12 cellular contexts compared by ENCODE assay signal in genomic region chr12:49341777-49342065, GRCh38. TPM values are rescaled to one million over a fixed set of nuclear protein-coding genes. Genes with fewer than 3 reads are reported as not detected.
DNase-seq lines count a peak whose midpoint lies in the region; ATAC-seq and TF ChIP-seq lines count a peak whose summit lies in the region.
"Had no signal": no experiment of that assay in that cellular context is flagged by ENCODE, and none has a peak within 500 bp of the region (broad histone marks: within the 10 kb centered on the region; RNA-seq: fewer than 3 reads in every experiment).

No MANE protein-coding gene starts in this region.

- peaks cover 18% of the 10 kb centered on the region for H3K27me3 ChIP-seq in CD8-positive, alpha-beta T cell (ENCODE audit: insufficient read depth, low read length)
- H3K27me3 ChIP-seq in Peyer's patch (peaks cover 1 to 24% of the 10 kb centered on the region in 2 donors), iPS DF 6.9 (ENCODE audit: control insufficient read depth, insufficient read depth, low read length) (peaks cover 88% of the 10 kb centered on the region), sigmoid colon (peaks cover 33 to 96% (median 68%) of the 10 kb centered on the region in 3 donors)

- H3K27ac ChIP-seq in CD8-positive, alpha-beta T cell (ENCODE audit: low read depth, low read length), result no peak overlapping the region
- no peak overlapping the region for H3K27ac ChIP-seq in Peyer's patch
- H3K27ac ChIP-seq in iPS DF 6.9 (ENCODE audit: low read length), result no peak overlapping the region
- no peak overlapping the region for H3K27ac ChIP-seq in sigmoid colon
- H3K27ac ChIP-seq: psoas muscle, tibial artery had no signal

- H3K9me3 ChIP-seq in CD8-positive, alpha-beta T cell (ENCODE audit: low read length), result no peaks in the 10 kb centered on the region
- H3K9me3 ChIP-seq in Peyer's patch, result no peaks in the 10 kb centered on the region
- no peaks in the 10 kb centered on the region for H3K9me3 ChIP-seq in iPS DF 6.9 (ENCODE audit: control insufficient read depth, insufficient read depth, low read length)
- H3K9me3 ChIP-seq in sigmoid colon, result no peaks in the 10 kb centered on the region
- H3K9me3 ChIP-seq: psoas muscle, tibial artery had no signal

- peaks cover 39% of the 10 kb centered on the region for H3K4me1 ChIP-seq in CD8-positive, alpha-beta T cell (ENCODE audit: insufficient read depth, low read length)
- H3K4me1 ChIP-seq in Peyer's patch (peaks cover 7 to 60% (median 43%) of the 10 kb centered on the region in 4 donors), iPS DF 6.9 (ENCODE audit: control insufficient read depth, insufficient read depth, low read length) (peaks cover 10% of the 10 kb centered on the region), sigmoid colon (peaks cover 0 to 46% (median 45%) of the 10 kb centered on the region in 4 donors)

- no peaks in the 10 kb centered on the region for H3K9me3 Mint-ChIP-seq in CD8-positive, alpha-beta T cell
- no peaks in the 10 kb centered on the region for H3K9me3 Mint-ChIP-seq in activated CD8-positive, alpha-beta memory T cell treated with anti-CD3 and anti-CD28 coated beads, Interleukin-2, amount 10 ng/mL, durations not matched to agents 7 days and 5 days (ENCODE audit: low read depth)

- intact Hi-C loops in CD8-positive, alpha-beta T cell (cut with DNase I, micrococcal nuclease), result loop anchor here (1.0 kb wide), 1 partner anchor 53 kb away; no protein-coding TSS in a partner anchor
- intact Hi-C loops in sigmoid colon (cut with DNase I), result no loop called here

- H3K27ac Mint-ChIP-seq in CD8-positive, alpha-beta T cell, result no peak overlapping the region
- no peak overlapping the region for H3K27ac Mint-ChIP-seq in activated CD8-positive, alpha-beta memory T cell treated with anti-CD3 and anti-CD28 coated beads, Interleukin-2, amount 10 ng/mL, durations not matched to agents 7 days and 5 days

- peak overlapping the region; percentile 11 for H3K4me3 Mint-ChIP-seq in CD8-positive, alpha-beta T cell
- no peak overlapping the region for H3K4me3 Mint-ChIP-seq in activated CD8-positive, alpha-beta memory T cell treated with anti-CD3 and anti-CD28 coated beads, Interleukin-2, amount 10 ng/mL, durations not matched to agents 7 days and 5 days

- peaks cover 42% of the 10 kb centered on the region for H3K27me3 Mint-ChIP-seq in CD8-positive, alpha-beta T cell (ENCODE audit: low read depth)
- peaks cover 85% of the 10 kb centered on the region for H3K27me3 Mint-ChIP-seq in activated CD8-positive, alpha-beta memory T cell treated with anti-CD3 and anti-CD28 coated beads, Interleukin-2, amount 10 ng/mL, durations not matched to agents 7 days and 5 days

- no peak overlapping the region for H3K4me3 ChIP-seq in CD8-positive, alpha-beta T cell (ENCODE audit: low read depth, low read length)
- H3K4me3 ChIP-seq in Peyer's patch, result peak overlapping the region; percentile 28 to 52 (median 48)
- peak overlapping the region; percentile 61; the same call in 1 of the 2 replicates for H3K4me3 ChIP-seq in iPS DF 6.9 (ENCODE audit: low read length)
- peak overlapping the region in 3 of 4 donors; percentile 40 to 50 (median 50) for H3K4me3 ChIP-seq in sigmoid colon

- ATAC-seq in CD8-positive, alpha-beta T cell, result no peak
- no peak for ATAC-seq in HG03280 (IDR thresholded peaks at IDR 0.05; ENCODE audit: unreplicated experiment)
- ATAC-seq in activated CD8-positive, alpha-beta memory T cell treated with anti-CD3 and anti-CD28 coated beads, Interleukin-2, amount 10 ng/mL, durations not matched to agents 7 days and 5 days, result no peak

- no peaks in the 10 kb centered on the region for H3K36me3 Mint-ChIP-seq in CD8-positive, alpha-beta T cell
- H3K36me3 Mint-ChIP-seq in activated CD8-positive, alpha-beta memory T cell treated with anti-CD3 and anti-CD28 coated beads, Interleukin-2, amount 10 ng/mL, durations not matched to agents 7 days and 5 days, result no peaks in the 10 kb centered on the region

- H3K4me1 Mint-ChIP-seq in CD8-positive, alpha-beta T cell (ENCODE audit: low read depth), result peaks cover 44% of the 10 kb centered on the region
- H3K4me1 Mint-ChIP-seq in activated CD8-positive, alpha-beta memory T cell treated with anti-CD3 and anti-CD28 coated beads, Interleukin-2, amount 10 ng/mL, durations not matched to agents 7 days and 5 days, result peaks cover 32% of the 10 kb centered on the region

- TF ChIP-seq EP300 in sigmoid colon (IDR thresholded peaks at IDR 0.05), result no peak

- H3K36me3 ChIP-seq in CD8-positive, alpha-beta T cell (ENCODE audit: insufficient read depth, low read length), result no peaks in the 10 kb centered on the region
- no peaks in the 10 kb centered on the region for H3K36me3 ChIP-seq in Peyer's patch
- no peaks in the 10 kb centered on the region for H3K36me3 ChIP-seq in iPS DF 6.9 (ENCODE audit: control insufficient read depth, insufficient read depth, low read length)
- H3K36me3 ChIP-seq in sigmoid colon, result no peaks in the 10 kb centered on the region
- H3K36me3 ChIP-seq: tibial artery had no signal

- TF ChIP-seq POLR2A in Peyer's patch (IDR thresholded peaks at IDR 0.05) (no peak), sigmoid colon (IDR thresholded peaks at IDR 0.05) (no peak)

- DNase-seq in CD8-positive, alpha-beta T cell, result no peak
- DNase-seq in Peyer's patch (no peak), iPS DF 6.9 (ENCODE audit: low read depth, low spot score) (no peak), sigmoid colon (no peak), mesenteric fat pad (ENCODE audit: low spot score) (no peak), RPMI8226 (no peak)
- no peak for DNase-seq in activated CD8-positive, alpha-beta memory T cell treated with anti-CD3 and anti-CD28 coated beads, Interleukin-2, amount 10 ng/mL, durations not matched to agents 7 days and 5 days
- DNase-seq: kidney glomerular epithelial cell, NCI-H226 had no signal

- WGBS in iPS DF 6.9 (ENCODE audit: insufficient coverage, insufficient read length), result no CpG with 5 or more reads among the region's 21 CpGs
- 32 to 57% methylated on average over 21 of the region's 21 CpGs for WGBS in sigmoid colon, 2 donors

- POLR2A ChIA-PET in CD8-positive, alpha-beta T cell (lab: Charles Lee), result interaction anchor here (1.2 to 2.5 kb wide), 3 partner anchors 10 to 400 kb away, joined by 6 to 11 read pairs (median 7); partner anchors contain the start of genes TMBIM6 and TROAP

- no peak for TF ChIP-seq CTCF in CD8-positive, alpha-beta T cell (IDR thresholded peaks at IDR 0.05)
- TF ChIP-seq CTCF in Peyer's patch (IDR thresholded peaks at IDR 0.05), result no peak
- TF ChIP-seq CTCF in sigmoid colon (IDR thresholded peaks at IDR 0.05), result no peak

- CTCF ChIA-PET in CD8-positive, alpha-beta T cell (lab: Charles Lee), result interaction anchor here (0.6 to 3.7 kb wide), 18 partner anchors 9 to 204 kb away, joined by 3 to 72 read pairs (median 6); partner anchors contain the start of genes PRPH and TROAP
- CTCF ChIA-PET in activated CD8-positive, alpha-beta memory T cell treated with anti-CD3 and anti-CD28 coated beads, Interleukin-2, amount 10 ng/mL, durations not matched to agents 7 days and 5 days (lab: Charles Lee), result interaction anchor here (0.5 to 4.0 kb wide), 33 partner anchors 10 to 527 kb away, joined by 3 to 87 read pairs (median 4); partner anchors contain the start of genes PRPH, SPATS2, TROAP and TUBA1C

RNA-seq across cellular contexts. Expression of gene C1QL4, which starts 4.7 kb away (rescaled TPM):
- not detected for total RNA-seq in CD8-positive, alpha-beta T cell
- total RNA-seq in Peyer's patch, result not detected
- not detected for total RNA-seq in sigmoid colon
- under 1 TPM in 1 of 3 donors, not detected in 2; 0.03 TPM for polyA plus RNA-seq in sigmoid colon
- not detected for total RNA-seq in mesenteric fat pad
- not detected for total RNA-seq in activated CD8-positive, alpha-beta memory T cell treated with anti-CD3 and anti-CD28 coated beads, Interleukin-2, amount 10 ng/mL, durations not matched to agents 7 days and 5 days
- total RNA-seq: psoas muscle had no signal
- polyA plus RNA-seq: psoas muscle had no signal

RNA-seq across cellular contexts. Expression of gene DNAJC22, which starts 5.0 kb away (rescaled TPM):
- not detected for total RNA-seq in CD8-positive, alpha-beta T cell
- 10 to 100 TPM in 3 of 4 donors, 1 to 10 TPM in 1; 5.0 to 57.8 (median 56.4) TPM for total RNA-seq in Peyer's patch
- under 1 TPM in 3 of 4 donors, not detected in 1; under 0.01 to 0.28 (median 0.16) TPM for total RNA-seq in sigmoid colon
- polyA plus RNA-seq in sigmoid colon, result 10 to 100 TPM in 1 of 3 donors, 1 to 10 TPM in 2; 4.6 to 12.8 (median 7.8) TPM
- not detected for total RNA-seq in mesenteric fat pad
- under 1 TPM in 1 of 2 experiments, not detected in 1; 0.05 TPM for total RNA-seq in activated CD8-positive, alpha-beta memory T cell treated with anti-CD3 and anti-CD28 coated beads, Interleukin-2, amount 10 ng/mL, durations not matched to agents 7 days and 5 days

RNA-seq across cellular contexts. Expression of gene TROAP, which starts 18.7 kb away (rescaled TPM):
- under 1 TPM; 0.49 to 0.72 TPM for total RNA-seq in CD8-positive, alpha-beta T cell
- total RNA-seq in Peyer's patch (10 to 100 TPM in 2 of 4 donors, 1 to 10 TPM in 2; 8.0 to 28.1 (median 10.2) TPM), sigmoid colon (under 1 TPM in 1 of 4 donors, not detected in 3; 0.36 TPM), mesenteric fat pad (not detected)
- 10 to 100 TPM in 1 of 3 donors, 1 to 10 TPM in 2; 4.8 to 25.7 (median 5.1) TPM for polyA plus RNA-seq in sigmoid colon
- total RNA-seq in activated CD8-positive, alpha-beta memory T cell treated with anti-CD3 and anti-CD28 coated beads, Interleukin-2, amount 10 ng/mL, durations not matched to agents 7 days and 5 days, result 100 to 1,000 TPM in 1 of 2 experiments, 10 to 100 TPM in 1; 89.5 to 107 TPM

RNA-seq across cellular contexts. Expression of gene SPATS2, which starts 25.5 kb away (rescaled TPM):
- 1 to 10 TPM; 5.6 to 7.2 TPM for total RNA-seq in CD8-positive, alpha-beta T cell
- total RNA-seq in Peyer's patch (10 to 100 TPM; 20.2 to 49.5 (median 24.8) TPM), sigmoid colon (10 to 100 TPM; 10.3 to 32.1 (median 13.4) TPM), mesenteric fat pad (9.9 TPM)
- polyA plus RNA-seq in sigmoid colon, result 10 to 100 TPM in 2 of 3 donors, 1 to 10 TPM in 1; 6.9 to 13.8 (median 11.0) TPM
- 10 to 100 TPM; 11.3 to 18.1 TPM for total RNA-seq in activated CD8-positive, alpha-beta memory T cell treated with anti-CD3 and anti-CD28 coated beads, Interleukin-2, amount 10 ng/mL, durations not matched to agents 7 days and 5 days

RNA-seq across cellular contexts. Expression of gene PRPH, which starts 46.8 kb away (rescaled TPM):
- total RNA-seq in CD8-positive, alpha-beta T cell, result not detected
- total RNA-seq in Peyer's patch (1 to 10 TPM in 3 of 4 donors, not detected in 1; 6.4 to 8.8 (median 6.5) TPM), sigmoid colon (10 to 100 TPM; 19.7 to 56.2 (median 38.6) TPM), mesenteric fat pad (0.55 TPM)
- 10 to 100 TPM in 1 of 3 donors, 1 to 10 TPM in 1, under 1 TPM in 1; 0.46 to 31.8 (median 2.4) TPM for polyA plus RNA-seq in sigmoid colon
- under 1 TPM; 0.26 to 0.35 TPM for total RNA-seq in activated CD8-positive, alpha-beta memory T cell treated with anti-CD3 and anti-CD28 coated beads, Interleukin-2, amount 10 ng/mL, durations not matched to agents 7 days and 5 days
- total RNA-seq: psoas muscle had no signal
